In the genomic region with DNA sequence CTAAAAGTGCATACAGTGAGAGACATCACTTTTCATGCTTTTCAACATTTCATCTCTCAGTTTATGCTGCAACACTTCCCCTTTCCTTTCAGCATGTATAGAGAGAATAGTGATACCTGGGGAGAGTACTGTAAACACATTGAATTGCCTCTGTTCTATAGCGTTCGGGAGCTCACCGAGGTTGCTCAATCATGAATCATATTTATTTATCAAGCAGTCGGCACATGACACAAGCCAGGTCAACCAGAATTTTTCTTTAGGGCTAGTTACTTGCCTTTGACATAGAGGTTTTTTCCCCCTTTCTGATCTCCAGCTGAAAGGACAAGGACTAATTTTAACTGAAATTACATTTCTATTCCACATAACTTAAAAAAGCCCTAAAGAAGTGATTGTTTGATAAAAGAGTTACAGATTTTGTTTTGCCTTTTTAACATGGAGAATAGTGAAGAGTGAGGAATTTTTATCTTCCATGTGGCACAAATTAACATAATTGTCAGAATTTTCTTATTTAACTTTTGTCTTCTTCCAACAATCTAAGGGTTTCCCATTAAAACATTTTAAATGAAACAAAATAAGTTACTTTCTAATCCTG, we compare ENCODE assay signal across 3 cellular contexts.
TF ChIP-seq lines count a peak whose summit lies in the region.

No MANE protein-coding gene starts in this region.

TF ChIP-seq in SK-N-SH, 30 proteins besides CTCF, POLR2A, EP300 and RAD21:
- TF ChIP-seq NFIC (IDR thresholded peaks at IDR 0.05; ENCODE audit: borderline replicate concordance) (no peak), GATA2 (CRISPR knock-in tag; IDR thresholded peaks at IDR 0.05) (peak; percentile 65)

TF ChIP-seq in SK-N-SH treated with all-trans-retinoic acid at 6 μM for 48 hours, 23 proteins besides CTCF, POLR2A, EP300 and RAD21:
- TF ChIP-seq OSR1 (CRISPR knock-in tag; IDR thresholded peaks at IDR 0.05) (no peak), SNAI2 (CRISPR knock-in tag; IDR thresholded peaks at IDR 0.05) (no peak), TCF4 (CRISPR knock-in tag; IDR thresholded peaks at IDR 0.05; ENCODE audit: borderline replicate concordance) (no peak), ZC3H10 (CRISPR knock-in tag; IDR thresholded peaks at IDR 0.05) (no peak), ARNTL (CRISPR knock-in tag; IDR thresholded peaks at IDR 0.05; ENCODE audit: borderline replicate concordance, low read depth) (no peak), PPARA (CRISPR knock-in tag; IDR thresholded peaks at IDR 0.05; ENCODE audit: borderline replicate concordance) (no peak), CSDC2 (CRISPR knock-in tag; IDR thresholded peaks at IDR 0.05) (no peak), ZNF8 (CRISPR knock-in tag; IDR thresholded peaks at IDR 0.05) (no peak), ZNF70 (CRISPR knock-in tag; IDR thresholded peaks at IDR 0.05) (no peak), TOX (CRISPR knock-in tag; IDR thresholded peaks at IDR 0.05; ENCODE audit: borderline replicate concordance) (no peak), ISL1 (CRISPR knock-in tag; IDR thresholded peaks at IDR 0.05) (no peak), BACH2 (CRISPR knock-in tag; IDR thresholded peaks at IDR 0.05; ENCODE audit: borderline replicate concordance) (no peak), ZFP30 (CRISPR knock-in tag; IDR thresholded peaks at IDR 0.05) (no peak), ESRRG (CRISPR knock-in tag; IDR thresholded peaks at IDR 0.05) (no peak)
- TF ChIP-seq, protein P1, sequence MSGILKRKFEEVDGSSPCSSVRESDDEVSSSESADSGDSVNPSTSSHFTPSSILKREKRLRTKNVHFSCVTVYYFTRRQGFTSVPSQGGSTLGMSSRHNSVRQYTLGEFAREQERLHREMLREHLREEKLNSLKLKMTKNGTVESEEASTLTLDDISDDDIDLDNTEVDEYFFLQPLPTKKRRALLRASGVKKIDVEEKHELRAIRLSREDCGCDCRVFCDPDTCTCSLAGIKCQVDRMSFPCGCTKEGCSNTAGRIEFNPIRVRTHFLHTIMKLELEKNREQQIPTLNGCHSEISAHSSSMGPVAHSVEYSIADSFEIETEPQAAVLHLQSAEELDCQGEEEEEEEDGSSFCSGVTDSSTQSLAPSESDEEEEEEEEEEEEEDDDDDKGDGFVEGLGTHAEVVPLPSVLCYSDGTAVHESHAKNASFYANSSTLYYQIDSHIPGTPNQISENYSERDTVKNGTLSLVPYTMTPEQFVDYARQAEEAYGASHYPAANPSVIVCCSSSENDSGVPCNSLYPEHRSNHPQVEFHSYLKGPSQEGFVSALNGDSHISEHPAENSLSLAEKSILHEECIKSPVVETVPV (CRISPR knock-in tag; IDR thresholded peaks at IDR 0.05): no peak
- TF ChIP-seq, protein P2, sequence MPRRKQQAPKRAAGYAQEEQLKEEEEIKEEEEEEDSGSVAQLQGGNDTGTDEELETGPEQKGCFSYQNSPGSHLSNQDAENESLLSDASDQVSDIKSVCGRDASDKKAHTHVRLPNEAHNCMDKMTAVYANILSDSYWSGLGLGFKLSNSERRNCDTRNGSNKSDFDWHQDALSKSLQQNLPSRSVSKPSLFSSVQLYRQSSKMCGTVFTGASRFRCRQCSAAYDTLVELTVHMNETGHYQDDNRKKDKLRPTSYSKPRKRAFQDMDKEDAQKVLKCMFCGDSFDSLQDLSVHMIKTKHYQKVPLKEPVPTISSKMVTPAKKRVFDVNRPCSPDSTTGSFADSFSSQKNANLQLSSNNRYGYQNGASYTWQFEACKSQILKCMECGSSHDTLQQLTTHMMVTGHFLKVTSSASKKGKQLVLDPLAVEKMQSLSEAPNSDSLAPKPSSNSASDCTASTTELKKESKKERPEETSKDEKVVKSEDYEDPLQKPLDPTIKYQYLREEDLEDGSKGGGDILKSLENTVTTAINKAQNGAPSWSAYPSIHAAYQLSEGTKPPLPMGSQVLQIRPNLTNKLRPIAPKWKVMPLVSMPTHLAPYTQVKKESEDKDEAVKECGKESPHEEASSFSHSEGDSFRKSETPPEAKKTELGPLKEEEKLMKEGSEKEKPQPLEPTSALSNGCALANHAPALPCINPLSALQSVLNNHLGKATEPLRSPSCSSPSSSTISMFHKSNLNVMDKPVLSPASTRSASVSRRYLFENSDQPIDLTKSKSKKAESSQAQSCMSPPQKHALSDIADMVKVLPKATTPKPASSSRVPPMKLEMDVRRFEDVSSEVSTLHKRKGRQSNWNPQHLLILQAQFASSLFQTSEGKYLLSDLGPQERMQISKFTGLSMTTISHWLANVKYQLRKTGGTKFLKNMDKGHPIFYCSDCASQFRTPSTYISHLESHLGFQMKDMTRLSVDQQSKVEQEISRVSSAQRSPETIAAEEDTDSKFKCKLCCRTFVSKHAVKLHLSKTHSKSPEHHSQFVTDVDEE (CRISPR knock-in tag; IDR thresholded peaks at IDR 0.05): no peak
- TF ChIP-seq, protein P3, sequence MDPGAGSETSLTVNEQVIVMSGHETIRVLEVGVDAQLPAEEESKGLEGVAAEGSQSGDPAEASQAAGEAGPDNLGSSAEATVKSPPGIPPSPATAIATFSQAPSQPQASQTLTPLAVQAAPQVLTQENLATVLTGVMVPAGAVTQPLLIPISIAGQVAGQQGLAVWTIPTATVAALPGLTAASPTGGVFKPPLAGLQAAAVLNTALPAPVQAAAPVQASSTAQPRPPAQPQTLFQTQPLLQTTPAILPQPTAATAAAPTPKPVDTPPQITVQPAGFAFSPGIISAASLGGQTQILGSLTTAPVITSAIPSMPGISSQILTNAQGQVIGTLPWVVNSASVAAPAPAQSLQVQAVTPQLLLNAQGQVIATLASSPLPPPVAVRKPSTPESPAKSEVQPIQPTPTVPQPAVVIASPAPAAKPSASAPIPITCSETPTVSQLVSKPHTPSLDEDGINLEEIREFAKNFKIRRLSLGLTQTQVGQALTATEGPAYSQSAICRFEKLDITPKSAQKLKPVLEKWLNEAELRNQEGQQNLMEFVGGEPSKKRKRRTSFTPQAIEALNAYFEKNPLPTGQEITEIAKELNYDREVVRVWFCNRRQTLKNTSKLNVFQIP (CRISPR knock-in tag; IDR thresholded peaks at IDR 0.05; ENCODE audit: borderline replicate concordance, low read depth): no peak

TF ChIP-seq in HepG2, 621 proteins besides CTCF, POLR2A, EP300 and RAD21:
- peak; percentile 59 for TF ChIP-seq BHLHE40 (IDR thresholded peaks at IDR 0.05; ENCODE audit: low read length)
- TF ChIP-seq CEBPG (CRISPR knock-in tag; IDR thresholded peaks at IDR 0.05): 0 out of 2 replicates have a peak, but pooled peaks have one; percentile 42
- TF ChIP-seq CEBPB (IDR thresholded peaks at IDR 0.05; ENCODE audit: borderline replicate concordance, low read depth, low read length): peak; percentile 59
- no peak for TF ChIP-seq ZNF614 (CRISPR knock-in tag; IDR thresholded peaks at IDR 0.05; ENCODE audit: borderline replicate concordance)
- no peak for TF ChIP-seq PRPF4 (IDR thresholded peaks at IDR 0.05; ENCODE audit: low read depth, low read length, poor library complexity, severe bottlenecking)
- TF ChIP-seq ZBTB3 (CRISPR knock-in tag; IDR thresholded peaks at IDR 0.05; ENCODE audit: borderline replicate concordance, low read depth): no peak
TF ChIP-seq in HepG2: peak in this region for 3.
